Comparison of ENCODE assay signal across 9 cellular contexts in the genomic region with DNA sequence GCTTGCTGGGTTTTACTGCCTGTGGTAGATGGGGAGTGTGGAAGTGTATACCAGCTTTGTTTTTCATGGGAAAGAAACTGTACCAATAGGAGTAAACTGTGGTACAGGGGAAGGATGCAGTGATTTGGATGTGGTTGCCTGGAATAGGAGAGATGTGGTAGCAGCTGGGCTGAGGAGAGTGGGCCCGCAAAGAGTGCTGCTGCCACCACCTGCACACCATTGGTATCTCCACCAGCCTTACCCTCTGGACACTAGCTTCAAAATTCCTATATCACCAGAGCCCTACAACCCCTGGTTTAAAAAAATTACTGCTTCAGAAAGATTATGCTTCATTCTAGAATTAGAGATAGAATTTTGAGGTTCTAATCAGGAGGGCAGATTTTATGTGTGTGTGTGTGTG. TPM values are rescaled to one million over a fixed set of nuclear protein-coding genes. Genes with fewer than 3 reads are reported as not detected.
DNase-seq lines count a peak whose midpoint lies in the region; ATAC-seq and TF ChIP-seq lines count a peak whose summit lies in the region.
"Had no signal": no experiment of that assay in that cellular context is flagged by ENCODE, and none has a peak within 500 bp of the region (broad histone marks: within the 10 kb centered on the region; RNA-seq: fewer than 3 reads in every experiment).

No MANE protein-coding gene starts in this region.

- no peak overlapping the region for H3T11ph ChIP-seq in H9 (ENCODE audit: low read length)

- no peak overlapping the region for H3K27ac Mint-ChIP-seq in H9
- H3K27ac Mint-ChIP-seq: activated naive CD8-positive, alpha-beta T cell had no signal

- H2BK12ac ChIP-seq in H9 (ENCODE audit: insufficient read length, low read depth, low read length), result no peak overlapping the region

- no peak overlapping the region for H3K4me2 ChIP-seq in H9 (ENCODE audit: insufficient read depth, insufficient read length, low read length)
- no peak overlapping the region for H3K4me2 ChIP-seq in SK-N-SH

- TF ChIP-seq CTCF in 22Rv1 (IDR thresholded peaks at IDR 0.05), result peak; percentile 55
- TF ChIP-seq CTCF in H9 (conservative IDR thresholded peaks at IDR 0.05), result peak; percentile 62
- TF ChIP-seq CTCF in SK-N-SH (IDR thresholded peaks at IDR 0.05), result peak; percentile 72
- peak; percentile 49 for TF ChIP-seq CTCF in left ventricle myocardium inferior (IDR thresholded peaks at IDR 0.05; ENCODE audit: borderline replicate concordance)
- TF ChIP-seq CTCF in GM13977 (IDR thresholded peaks at IDR 0.05; ENCODE audit: extremely low read depth, insufficient read depth, missing control alignments), result no peak

- H4K8ac ChIP-seq in H9 (replicated peaks; ENCODE audit: insufficient read length, low read depth, low read length), result no peak overlapping the region

- H3K4me3 Mint-ChIP-seq in H9, result no peak overlapping the region
- H3K4me3 Mint-ChIP-seq: activated naive CD8-positive, alpha-beta T cell had no signal

- no peaks in the 10 kb centered on the region for H3K4me1 Mint-ChIP-seq in H9

- H3K27ac ChIP-seq in 22Rv1 (no peak overlapping the region), H9 (ENCODE audit: insufficient read length, low read depth, low read length) (no peak overlapping the region), SK-N-SH (ENCODE audit: low read depth in 2 of 2, low read length in 1 of 2) (no peak overlapping the region), left ventricle myocardium inferior (replicated peaks) (no peak overlapping the region)

- TF ChIP-seq RAD21 in SK-N-SH (IDR thresholded peaks at IDR 0.05; ENCODE audit: low read length), result peak; percentile 88

- H3K36me3 ChIP-seq in SK-N-SH (replicated peaks in 1 of 2; ENCODE audit: control insufficient read depth in 1 of 2, insufficient read depth in 2 of 2, low read length in 1 of 2), result no peaks in the 10 kb centered on the region
- no peaks in the 10 kb centered on the region for H3K36me3 ChIP-seq in left ventricle myocardium inferior

- TF ChIP-seq EP300 in SK-N-SH (IDR thresholded peaks at IDR 0.05; ENCODE audit: borderline replicate concordance in 1 of 2, low read depth in 1 of 2, low read length in 1 of 2), result no peak

- H4K20me1 ChIP-seq in H9 (ENCODE audit: control insufficient read depth, insufficient read depth, insufficient read length) (no peaks in the 10 kb centered on the region), SK-N-SH (ENCODE audit: insufficient read depth) (no peaks in the 10 kb centered on the region)

- H2BK20ac ChIP-seq in H9 (ENCODE audit: low read depth, low read length, poor library complexity, severe bottlenecking), result no peak overlapping the region

- H3K56ac ChIP-seq in H9 (ENCODE audit: insufficient read length, low read depth, low read length), result no peak overlapping the region

- ATAC-seq in HG02623 (IDR thresholded peaks at IDR 0.05; ENCODE audit: unreplicated experiment), result no peak

- H2AK5ac ChIP-seq in H9 (ENCODE audit: insufficient read length, low read length), result no peak overlapping the region

- no peaks in the 10 kb centered on the region for H3K79me2 ChIP-seq in H9 (ENCODE audit: insufficient read depth, low read length)
- no peaks in the 10 kb centered on the region for H3K79me2 ChIP-seq in SK-N-SH (ENCODE audit: insufficient read depth)

- no peaks in the 10 kb centered on the region for H3K9me3 ChIP-seq in H9 (ENCODE audit: control insufficient read depth, low read depth, low read length)
- no peaks in the 10 kb centered on the region for H3K9me3 ChIP-seq in SK-N-SH
- no peaks in the 10 kb centered on the region for H3K9me3 ChIP-seq in left ventricle myocardium inferior (replicated peaks)

- H2BK5ac ChIP-seq in H9 (ENCODE audit: insufficient read length, low read length), result no peak overlapping the region

- H3K14ac ChIP-seq in H9 (ENCODE audit: insufficient read depth, low read length), result no peak overlapping the region

- WGBS in H9 (ENCODE audit: extremely low coverage, insufficient read length, low lambda C conversion rate), result no CpG with 5 or more reads among the region's 1 CpG
- WGBS in SK-N-SH (ENCODE audit: low lambda C conversion rate), result 100% methylated on average over 1 of the region's 1 CpG

- intact Hi-C loops in left ventricle myocardium inferior (cut with micrococcal nuclease), result no loop called here

- H3K9ac ChIP-seq in H9 (ENCODE audit: extremely low read depth, insufficient read length, low read length) (no peak overlapping the region), SK-N-SH (no peak overlapping the region)

- no peaks in the 10 kb centered on the region for H3K9me3 Mint-ChIP-seq in H9

- no peaks in the 10 kb centered on the region for H3K27me3 Mint-ChIP-seq in H9 (ENCODE audit: low read depth)
- H3K27me3 Mint-ChIP-seq: activated naive CD8-positive, alpha-beta T cell had no signal

- H3K27me3 ChIP-seq in H9 (ENCODE audit: insufficient read depth, low read length) (no peaks in the 10 kb centered on the region), SK-N-SH (ENCODE audit: insufficient read depth) (no peaks in the 10 kb centered on the region), left ventricle myocardium inferior (ENCODE audit: low read depth) (no peaks in the 10 kb centered on the region)

- no peak overlapping the region for H2BK15ac ChIP-seq in H9 (ENCODE audit: low read depth, low read length)

- in situ Hi-C loops in GM13977 (cut with MboI; ENCODE audit: low pct_unique_long_range_greater_than_20kb, low sequenced_read_pairs, unreplicated experiment), result no loop called here

- DNase-seq in H9 (no peak), SK-N-SH (peak; percentile 34), left ventricle myocardium inferior (no peak), GDM1 (lab: John Stamatoyannopoulos, UW) (no peak), cerebellar cortex (ENCODE audit: low spot score) (no peak), GM13977 (ENCODE audit: low spot score) (no peak)

- H3K4ac ChIP-seq in H9 (ENCODE audit: low read depth, low read length), result no peak overlapping the region

- H3K23me2 ChIP-seq in H9 (ENCODE audit: insufficient read length, low read depth, low read length, poor library complexity, severe bottlenecking), result no peaks in the 10 kb centered on the region

- H2BK120ac ChIP-seq in H9 (ENCODE audit: low read depth, low read length, poor library complexity, severe bottlenecking), result no peak overlapping the region

- POLR2A ChIA-PET in SK-N-SH (lab: Yijun Ruan, JAX), result no interaction called here

- no peaks in the 10 kb centered on the region for H3K79me1 ChIP-seq in H9 (ENCODE audit: insufficient read depth, low read depth, low read length, poor library complexity, severe bottlenecking)

- H3F3A ChIP-seq in SK-N-SH (replicated peaks; ENCODE audit: insufficient read depth), result no peaks in the 10 kb centered on the region

- H3K18ac ChIP-seq in H9 (ENCODE audit: insufficient read length, low read depth, low read length), result no peak overlapping the region

- CTCF ChIA-PET in SK-N-SH (lab: Yijun Ruan, JAX), result interaction anchor here (0.5 to 3.6 kb wide), 34 partner anchors 9 to 872 kb away, joined by 3 to 58 read pairs (median 4); a partner anchor contains a TSS

- no peaks in the 10 kb centered on the region for H3K36me3 Mint-ChIP-seq in H9 (ENCODE audit: insufficient read depth in 1 of 3, low read depth in 3 of 3)

- H4K91ac ChIP-seq in H9 (ENCODE audit: insufficient read length, low read depth, low read length), result no peak overlapping the region

- H3K23ac ChIP-seq in H9 (ENCODE audit: insufficient read length, low read depth, low read length), result no peak overlapping the region

- H4K5ac ChIP-seq in H9 (ENCODE audit: insufficient read length, low read depth, low read length), result no peak overlapping the region

- H3K4me3 ChIP-seq in SK-N-SH (ENCODE audit: low read depth in 2 of 2, low read length in 1 of 2) (no peak overlapping the region), left ventricle myocardium inferior (no peak overlapping the region)

- H3K9me2 ChIP-seq in SK-N-SH, result no peaks in the 10 kb centered on the region

- H2AFZ ChIP-seq in H9 (ENCODE audit: low read length), result no peak overlapping the region
- H2AFZ ChIP-seq in SK-N-SH (ENCODE audit: low read depth), result 0 out of 2 replicates have a peak overlapping the region, but pooled peaks have one; percentile 11

- H3K4me1 ChIP-seq in H9 (ENCODE audit: insufficient read depth, low read length) (no peaks in the 10 kb centered on the region), SK-N-SH (ENCODE audit: control insufficient read depth in 1 of 2, insufficient read depth in 2 of 2, low read depth in 1 of 2, low read length in 1 of 2) (peaks cover 0 to 1% of the 10 kb centered on the region in 2 experiments; a peak in 1 of 4 replicates), left ventricle myocardium inferior (no peaks in the 10 kb centered on the region)

TF ChIP-seq in SK-N-SH, 30 proteins besides CTCF, POLR2A, EP300 and RAD21:
- TF ChIP-seq SMC3 (IDR thresholded peaks at IDR 0.05; ENCODE audit: low read depth, low read length) (peak; percentile 82), TCF12 (IDR thresholded peaks at IDR 0.05) (no peak)
- TF ChIP-seq, protein P1, sequence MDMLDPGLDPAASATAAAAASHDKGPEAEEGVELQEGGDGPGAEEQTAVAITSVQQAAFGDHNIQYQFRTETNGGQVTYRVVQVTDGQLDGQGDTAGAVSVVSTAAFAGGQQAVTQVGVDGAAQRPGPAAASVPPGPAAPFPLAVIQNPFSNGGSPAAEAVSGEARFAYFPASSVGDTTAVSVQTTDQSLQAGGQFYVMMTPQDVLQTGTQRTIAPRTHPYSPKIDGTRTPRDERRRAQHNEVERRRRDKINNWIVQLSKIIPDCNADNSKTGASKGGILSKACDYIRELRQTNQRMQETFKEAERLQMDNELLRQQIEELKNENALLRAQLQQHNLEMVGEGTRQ (IDR thresholded peaks at IDR 0.05; ENCODE audit: borderline replicate concordance, low read depth, low read length), result no peak

RNA-seq across cellular contexts. Expression of a gene that starts 53.6 kb away (rescaled TPM):
- total RNA-seq in H9 (2021), result 1.1 and 1.3 TPM in 2 replicates
- polyA plus RNA-seq in SK-N-SH (2012; rRNA removed), result 1.7 and 4.1 TPM in 2 replicates
- polyA plus RNA-seq in SK-N-SH (2012; cell fraction: cytosol; rRNA removed), result 3.3 TPM in 2 replicates
- polyA plus RNA-seq in SK-N-SH (2012; cell fraction: nucleus; rRNA removed), result 4.3 and 5.7 TPM in 2 replicates
- 218 TPM for total RNA-seq in left ventricle myocardium inferior

Comparison
In these comparisons a context has a peak if more than half of its experiments do, and no peak if none do; other contexts are left out.
1. RNA of a gene that starts 53.6 kb away (total RNA-seq): 218 TPM in left ventricle myocardium inferior (single experiment); 1.1 to 1.3 TPM in H9; every median in the first group is over 10 times any median in the second.